1 cellular context compared by ENCODE assay signal in genomic region chr3:184156522-184156955, GRCh38.
TF ChIP-seq lines count a peak whose summit lies in the region.

No MANE protein-coding gene starts in this region.

TF ChIP-seq in H1, 55 proteins besides CTCF, POLR2A, EP300 and RAD21:
- TF ChIP-seq SIN3A (conservative IDR thresholded peaks at IDR 0.05 in 1 of 2, IDR thresholded peaks at IDR 0.05 in 1 of 2; ENCODE audit: low read depth in 1 of 2, low read length in 2 of 2) (peak; percentile 4 to 57; a peak in 1 of 4 replicates), POU5F1 (IDR thresholded peaks at IDR 0.05; ENCODE audit: low read depth, low read length) (no peak), CBX5 (IDR thresholded peaks at IDR 0.05; ENCODE audit: low read depth, low read length) (no peak), CTBP2 (IDR thresholded peaks at IDR 0.05; ENCODE audit: borderline replicate concordance, insufficient read depth, insufficient read length, low read length) (no peak), CHD1 (IDR thresholded peaks at IDR 0.05; ENCODE audit: low read depth, low read length) (no peak), NRF1 (IDR thresholded peaks at IDR 0.05; ENCODE audit: low read depth, low read length) (no peak), TCF12 (IDR thresholded peaks at IDR 0.05; ENCODE audit: low read depth, low read length) (0 out of 2 replicates have a peak, but pooled peaks have one; percentile 10), E2F6 (IDR thresholded peaks at IDR 0.05) (no peak), SAP30 (IDR thresholded peaks at IDR 0.05; ENCODE audit: insufficient read depth, insufficient replicate concordance, low read length) (no peak), KDM1A (IDR thresholded peaks at IDR 0.05; ENCODE audit: borderline replicate concordance, low read length) (no peak), RFX5 (IDR thresholded peaks at IDR 0.05; ENCODE audit: borderline replicate concordance, low read depth, low read length) (no peak), EZH2 (IDR thresholded peaks at IDR 0.05; ENCODE audit: low read depth, low read length, severe bottlenecking) (no peak), ASH2L (IDR thresholded peaks at IDR 0.05; ENCODE audit: low read length) (no peak), NANOG (IDR thresholded peaks at IDR 0.05; ENCODE audit: insufficient read depth, low read depth, low read length, poor library complexity, severe bottlenecking) (no peak), TEAD4 (IDR thresholded peaks at IDR 0.05; ENCODE audit: low read depth, low read length) (peak; percentile 53; the same call in 1 of the 2 replicates), CEBPB (IDR thresholded peaks at IDR 0.05; ENCODE audit: low read depth, low read length) (no peak), ZNF274 (IDR thresholded peaks at IDR 0.05; ENCODE audit: borderline replicate concordance, extremely low read depth, low read length) (no peak), SRF (IDR thresholded peaks at IDR 0.05; ENCODE audit: low read depth, low read length) (no peak), CHD7 (IDR thresholded peaks at IDR 0.05; ENCODE audit: insufficient replicate concordance, low read length) (no peak), TBP (IDR thresholded peaks at IDR 0.05; ENCODE audit: low read depth, low read length) (0 out of 2 replicates have a peak, but pooled peaks have one; percentile 1), USF2 (IDR thresholded peaks at IDR 0.05; ENCODE audit: low read length) (no peak), TAF1 (IDR thresholded peaks at IDR 0.05; ENCODE audit: low read depth, low read length) (0 out of 2 replicates have a peak, but pooled peaks have one; percentile 29), RBBP5 (IDR thresholded peaks at IDR 0.05; ENCODE audit: borderline replicate concordance, low read depth, low read length) (no peak), POLR2AphosphoS5 (IDR thresholded peaks at IDR 0.05; ENCODE audit: low read depth, low read length) (no peak), BRCA1 (IDR thresholded peaks at IDR 0.05; ENCODE audit: low read depth, low read length) (no peak), JUND (IDR thresholded peaks at IDR 0.05; ENCODE audit: low read length) (no peak), BACH1 (IDR thresholded peaks at IDR 0.05; ENCODE audit: low read length) (no peak), HDAC6 (IDR thresholded peaks at IDR 0.05; ENCODE audit: low read depth, low read length) (no peak), SP4 (IDR thresholded peaks at IDR 0.05; ENCODE audit: low read length) (no peak), RXRA (IDR thresholded peaks at IDR 0.05; ENCODE audit: insufficient read depth, low read depth, low read length) (no peak), SUZ12 (IDR thresholded peaks at IDR 0.05; ENCODE audit: low read length) (no peak)
- TF ChIP-seq, protein P1, sequence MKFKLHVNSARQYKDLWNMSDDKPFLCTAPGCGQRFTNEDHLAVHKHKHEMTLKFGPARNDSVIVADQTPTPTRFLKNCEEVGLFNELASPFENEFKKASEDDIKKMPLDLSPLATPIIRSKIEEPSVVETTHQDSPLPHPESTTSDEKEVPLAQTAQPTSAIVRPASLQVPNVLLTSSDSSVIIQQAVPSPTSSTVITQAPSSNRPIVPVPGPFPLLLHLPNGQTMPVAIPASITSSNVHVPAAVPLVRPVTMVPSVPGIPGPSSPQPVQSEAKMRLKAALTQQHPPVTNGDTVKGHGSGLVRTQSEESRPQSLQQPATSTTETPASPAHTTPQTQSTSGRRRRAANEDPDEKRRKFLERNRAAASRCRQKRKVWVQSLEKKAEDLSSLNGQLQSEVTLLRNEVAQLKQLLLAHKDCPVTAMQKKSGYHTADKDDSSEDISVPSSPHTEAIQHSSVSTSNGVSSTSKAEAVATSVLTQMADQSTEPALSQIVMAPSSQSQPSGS (IDR thresholded peaks at IDR 0.05; ENCODE audit: low read length), result no peak
- TF ChIP-seq, protein P2, sequence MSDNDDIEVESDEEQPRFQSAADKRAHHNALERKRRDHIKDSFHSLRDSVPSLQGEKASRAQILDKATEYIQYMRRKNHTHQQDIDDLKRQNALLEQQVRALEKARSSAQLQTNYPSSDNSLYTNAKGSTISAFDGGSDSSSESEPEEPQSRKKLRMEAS (IDR thresholded peaks at IDR 0.05), result no peak
